ENCODE assay signal across 8 cellular contexts in the genomic region with DNA sequence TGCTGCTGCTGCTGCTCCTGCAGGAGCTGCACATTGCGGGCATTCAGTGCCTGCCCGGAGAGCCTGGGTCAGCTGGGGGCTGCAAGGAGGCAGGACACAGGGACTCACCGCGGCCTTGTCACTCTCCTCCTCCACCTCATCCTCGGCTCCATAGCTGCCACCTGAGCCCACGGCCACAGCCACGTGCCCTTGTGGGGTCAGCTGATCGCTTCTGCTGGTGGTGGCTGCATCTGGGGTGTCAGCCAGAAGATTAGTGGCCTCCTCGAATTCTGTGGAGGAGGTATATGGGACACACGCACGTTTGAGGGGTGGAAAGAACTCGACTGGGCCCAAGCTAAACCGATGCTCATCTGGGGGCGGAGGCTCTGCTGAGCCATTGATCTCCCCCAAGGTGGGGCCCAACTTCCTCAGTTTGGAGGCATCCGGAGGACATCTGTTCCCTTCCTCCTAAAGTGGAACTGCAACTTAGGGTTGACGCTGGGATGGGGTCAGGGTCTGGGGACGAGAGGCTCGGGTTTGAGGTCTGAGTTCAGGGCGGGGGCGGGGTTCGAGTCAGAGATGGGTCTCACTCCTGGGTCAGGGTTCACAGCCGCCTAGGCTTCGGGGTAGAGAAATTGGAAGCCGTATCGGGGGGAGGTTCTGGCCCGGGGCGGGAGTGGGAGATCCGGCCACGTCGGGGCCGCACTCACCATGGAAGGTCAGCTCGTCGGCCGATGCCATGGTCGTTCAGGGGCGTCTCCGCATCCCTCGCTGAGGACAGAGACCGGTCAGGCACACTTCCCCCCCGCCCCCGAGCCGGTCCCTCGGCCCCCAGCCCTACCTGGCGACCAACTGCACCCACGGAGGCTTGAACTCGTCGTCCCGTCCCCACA. TPM values are rescaled to one million over a fixed set of nuclear protein-coding genes. Genes with fewer than 3 reads are reported as not detected.
DNase-seq lines count a peak whose midpoint lies in the region; ATAC-seq, FAIRE-seq and TF ChIP-seq lines count a peak whose summit lies in the region.

No MANE protein-coding gene starts in this region.

- peak overlapping the region; percentile 88 to 99 for H3K9ac ChIP-seq in K562 (ENCODE audit: insufficient read depth in 1 of 2, low read depth in 2 of 2, low read length in 2 of 2)
- H3K9ac ChIP-seq in HepG2 (ENCODE audit: insufficient read depth, low read depth, low read length): peak overlapping the region; percentile 93

- no peaks in the 10 kb centered on the region for H3K9me1 ChIP-seq in K562 (ENCODE audit: control insufficient read depth, insufficient read depth, low read length)

- in situ Hi-C loops in K562 (cut with MboI) (no loop called here), HepG2 (cut with HindIII; ENCODE audit: extremely low pct_ligation_motif_present, low pct_unique_long_range_greater_than_20kb) (no loop called here)

- TF ChIP-seq POLR2A in K562 (conservative IDR thresholded peaks at IDR 0.05): no peak
- no peak for TF ChIP-seq POLR2A in HepG2 (IDR thresholded peaks at IDR 0.05; ENCODE audit: insufficient read depth in 1 of 2, low read depth in 2 of 2, low read length in 2 of 2)
- TF ChIP-seq POLR2A in thyroid gland (IDR thresholded peaks at IDR 0.05): no peak

- BruUV-seq in K562 (replicated peaks; lab: Mats Ljungman, UMichigan) (TSS peak; percentile 66), HepG2 (replicated peaks; lab: Mats Ljungman, UMichigan) (TSS peak; percentile 63)

- intact Hi-C loops in K562 (cut with micrococcal nuclease) (loop anchor here (5.0 kb wide), 1 partner anchor 56 kb away; a partner anchor contains a TSS), HepG2 (cut with micrococcal nuclease; ENCODE audit: unreplicated experiment) (loop anchor here (10.0 kb wide), 1 partner anchor 53 kb away; a partner anchor contains a TSS), thyroid gland (cut with DNase I) (loop anchor here (10.0 kb wide), 1 partner anchor 53 kb away; a partner anchor contains a TSS)

- H3K4me2 ChIP-seq in K562 (ENCODE audit: insufficient read depth, low read length): peak overlapping the region; percentile 97
- H3K4me2 ChIP-seq in HepG2 (ENCODE audit: low read depth, low read length): peak overlapping the region; percentile 77

- FAIRE-seq in K562 (lab: Jason Lieb, UNC): peak; percentile 71
- no peak for FAIRE-seq in HepG2 (lab: Jason Lieb, UNC)

- whole genome bisulfite sequencing in K562 (ENCODE audit: insufficient coverage, low coverage, missing lambda C conversion rate): 6% methylated on average over 33 of the region's 48 CpGs
- WGBS in HepG2 (ENCODE audit: low lambda C conversion rate): 0% methylated on average over 1 of the region's 48 CpGs
- WGBS in thyroid gland, 2 donors: 1 to 7% methylated on average over 24 of the region's 48 CpGs

- TF ChIP-seq CTCF in K562 (IDR thresholded peaks at IDR 0.05 in 2 of 3, conservative IDR thresholded peaks at IDR 0.05 in 1 of 3; ENCODE audit: insufficient read depth in 2 of 3, low read depth in 1 of 3, low read length in 3 of 3) (no peak), HepG2 (CRISPR knock-in tag; IDR thresholded peaks at IDR 0.05) (no peak), thyroid gland (IDR thresholded peaks at IDR 0.05) (no peak)

- H3K36me3 ChIP-seq in K562 (ENCODE audit: control insufficient read depth, insufficient read depth, low read length): peaks cover 50% of the 10 kb centered on the region
- peaks cover 11 to 17% of the 10 kb centered on the region in 2 experiments; a peak in 4 of 5 replicates for H3K36me3 ChIP-seq in HepG2 (replicated peaks in 1 of 2; ENCODE audit: control insufficient read depth in 1 of 2, insufficient read depth in 2 of 2, low read length in 2 of 2)
- H3K36me3 ChIP-seq in thyroid gland: peaks cover 15 to 17% of the 10 kb centered on the region in 2 donors

- H3K4me1 ChIP-seq in K562 (replicated peaks in 1 of 2; ENCODE audit: control insufficient read depth in 2 of 2, insufficient read depth in 2 of 2, low read length in 2 of 2): peaks cover 6 to 35% of the 10 kb centered on the region in 2 experiments; a peak in 4 of 5 replicates
- peaks cover 24% of the 10 kb centered on the region for H3K4me1 ChIP-seq in HepG2 (ENCODE audit: insufficient read depth, low read length)
- peaks cover 15 to 19% of the 10 kb centered on the region in 2 donors for H3K4me1 ChIP-seq in thyroid gland

- ATAC-seq in GM19372 (IDR thresholded peaks at IDR 0.05; ENCODE audit: low read depth, unreplicated experiment): peak; percentile 3
- peak; percentile 51 for ATAC-seq in K562
- ATAC-seq in HepG2: peak; percentile 50
- ATAC-seq in GM21390 (IDR thresholded peaks at IDR 0.05; ENCODE audit: unreplicated experiment): no peak

- H3K9me3 ChIP-seq in K562 (replicated peaks; ENCODE audit: control insufficient read depth, insufficient read depth, low read depth, low read length): no peaks in the 10 kb centered on the region
- H3K9me3 ChIP-seq in HepG2 (ENCODE audit: low read length): no peaks in the 10 kb centered on the region
- no peaks in the 10 kb centered on the region for H3K9me3 ChIP-seq in thyroid gland

- CTCF ChIA-PET in K562 (lab: Yijun Ruan, JAX; ENCODE audit: low intra/inter-chr PET ratio) (interaction anchor here (0.6 to 0.7 kb wide), 2 partner anchors 50 to 87 kb away, joined by 3 to 4 read pairs; no protein-coding TSS in a partner anchor), HepG2 (lab: Yijun Ruan, JAX; ENCODE audit: low intra/inter-chr PET ratio, low total read pairs) (no interaction called here)

- DNase-seq in Kasumi-1 (lab: John Stamatoyannopoulos, UW): peak; percentile 12 to 21
- peak in 3 of 4 experiments; percentile 32 to 74 (median 72) for DNase-seq in K562 (ENCODE audit: extremely low read depth in 1 of 4, low spot score in 3 of 4)
- DNase-seq in HepG2 (ENCODE audit: low spot score): no peak
- DNase-seq in thyroid gland: peak; percentile 10 to 19
- no peak for DNase-seq in SIG-M5 (lab: John Stamatoyannopoulos, UW)
- no peak for DNase-seq in NCI-H82 (lab: John Stamatoyannopoulos, UW)

- peak overlapping the region; percentile 93 for H3K4me3 ChIP-seq in K562
- H3K4me3 ChIP-seq in HepG2 (replicated peaks in 1 of 3; ENCODE audit: insufficient read depth in 1 of 3, low read depth in 2 of 3, low read length in 3 of 3): peak overlapping the region; percentile 90 to 99 (median 96)
- H3K4me3 ChIP-seq in thyroid gland (replicated peaks in 1 of 3): peak overlapping the region; percentile 63 to 94 (median 70)

- POLR2A ChIA-PET in K562 (lab: Yijun Ruan, JAX): interaction anchor here (0.6 to 0.9 kb wide), 4 partner anchors 9 to 55 kb away, joined by 3 to 7 read pairs (median 3); no protein-coding TSS in a partner anchor
- POLR2A ChIA-PET in HepG2 (lab: Yijun Ruan, JAX): interaction anchor here (0.6 to 1.3 kb wide), 3 partner anchors 9 to 59 kb away, joined by 3 read pairs; no protein-coding TSS in a partner anchor

- no peak for TF ChIP-seq EP300 in K562 (IDR thresholded peaks at IDR 0.05; ENCODE audit: low read length)
- TF ChIP-seq EP300 in HepG2 (IDR thresholded peaks at IDR 0.05; ENCODE audit: low read depth in 2 of 2, low read length in 2 of 2): no peak
- no peak for TF ChIP-seq EP300 in HepG2 (CRISPR knock-in tag; IDR thresholded peaks at IDR 0.05; ENCODE audit: borderline replicate concordance)

- H3K79me2 ChIP-seq in K562 (ENCODE audit: control insufficient read depth, insufficient read depth, low read length): peaks cover 39% of the 10 kb centered on the region
- H3K79me2 ChIP-seq in HepG2 (ENCODE audit: insufficient read depth, low read length): peaks cover 31% of the 10 kb centered on the region

- TF ChIP-seq RAD21 in K562 (CRISPR knock-in tag; conservative IDR thresholded peaks at IDR 0.05 in 1 of 2, IDR thresholded peaks at IDR 0.05 in 1 of 2) (no peak), HepG2 (CRISPR knock-in tag; IDR thresholded peaks at IDR 0.05) (no peak)

- no peaks in the 10 kb centered on the region for H3K27me3 ChIP-seq in K562 (ENCODE audit: control insufficient read depth in 2 of 2, insufficient read depth in 2 of 2, low read length in 2 of 2)
- no peaks in the 10 kb centered on the region; a peak in 1 of 5 replicates for H3K27me3 ChIP-seq in HepG2 (ENCODE audit: control insufficient read depth in 1 of 2, insufficient read depth in 2 of 2, low read length in 2 of 2)
- H3K27me3 ChIP-seq in thyroid gland: no peaks in the 10 kb centered on the region

- H2AFZ ChIP-seq in K562 (ENCODE audit: low read depth, low read length) (peak overlapping the region; percentile 83), HepG2 (ENCODE audit: low read length) (no peak overlapping the region)

- peaks cover 3% of the 10 kb centered on the region; the same call in 1 of the 2 replicates for H4K20me1 ChIP-seq in K562 (replicated peaks; ENCODE audit: control insufficient read depth, insufficient read depth, low read length)
- no peaks in the 10 kb centered on the region for H4K20me1 ChIP-seq in HepG2 (ENCODE audit: insufficient read depth, low read length)

- H3K27ac ChIP-seq in K562 (ENCODE audit: extremely low read depth, low read depth, low read length) (peak overlapping the region; percentile 78), HepG2 (ENCODE audit: extremely low read length, insufficient read depth, low read length) (peak overlapping the region; percentile 83), thyroid gland (peak overlapping the region; percentile 64 to 75 (median 74))

RNA-seq across cellular contexts. Expression of a gene that starts 0.5 kb away (rescaled TPM):
- total RNA-seq in K562 (2011; cell fraction: chromatin; rRNA removed; ENCODE audit: low replicate concordance): 41.8 and 150 TPM in 2 replicates
- total RNA-seq in K562 (2011; cell fraction: nucleolus; rRNA removed): 200 and 225 TPM in 2 replicates
- 96.4 and 107 TPM in 2 replicates for total RNA-seq in K562 (2011; cell fraction: nucleoplasm; rRNA removed)
- total RNA-seq in K562 (2014; rRNA removed) (65.2 and 80.4 TPM in 2 replicates), K562 (2014; rRNA removed; fragmentation: Illumina TruSeq; extraction: Trizol) (10.3 and 12.1 TPM in 2 replicates), K562 (2015; rRNA removed; fragmentation: Illumina TruSeq; extraction: Trizol) (31.6 and 32.5 TPM in 2 replicates), K562 (2021) (51.6 and 56.3 TPM in 2 replicates), HepG2 (2016; rRNA removed; fragmentation: Illumina TruSeq; extraction: Trizol) (22.7 and 37.3 TPM in 2 replicates), thyroid gland (100 to 1,000 TPM in 2 of 4 donors, 10 to 100 TPM in 2; 85.1 to 127 (median 104) TPM)
- polyA plus RNA-seq in K562 (2011; rRNA removed) (40.5 and 69.1 TPM in 2 replicates), K562 (2014; fragmentation: Illumina TruSeq; extraction: Trizol) (20.4 and 44.1 TPM in 2 replicates), K562 (2014; fragmentation: Nextera tagmentation; extraction: Ambion mirVana) (1 to 10 TPM; 1.3 to 2.2 TPM), K562 (2014; rRNA removed) (64.3 and 74.2 TPM in 2 replicates), HepG2 (2011; rRNA removed) (53.2 and 59.7 TPM in 2 replicates)
- polyA plus RNA-seq in K562 (2011; cell fraction: cytosol; rRNA removed): 114 and 210 TPM in 2 replicates
- 175 and 177 TPM in 2 replicates for polyA plus RNA-seq in K562 (2011; cell fraction: nucleus; rRNA removed)
- polyA plus RNA-seq in K562 (2012): 41.2 and 77.2 TPM in 2 replicates
- 15.6 and 19.6 TPM in 2 replicates for polyA minus RNA-seq in K562 (2011; rRNA and poly(A)+ RNA removed)
- 56.2 and 63.8 TPM in 2 replicates for polyA minus RNA-seq in K562 (2011; cell fraction: cytosol; rRNA and poly(A)+ RNA removed)
- polyA minus RNA-seq in K562 (2011; cell fraction: nucleus; rRNA and poly(A)+ RNA removed): 26.0 and 30.7 TPM in 2 replicates
- 17.0 and 24.9 TPM in 2 replicates for total RNA-seq in HepG2 (2016; cell fraction: cytosol; rRNA removed; fragmentation: Illumina TruSeq; extraction: Trizol; ENCODE audit: low read depth)
- total RNA-seq in HepG2 (2016; cell fraction: insoluble cytoplasmic fraction; rRNA removed; fragmentation: Illumina TruSeq; extraction: Trizol): 18.1 and 40.3 TPM in 2 replicates
- 33.8 and 40.6 TPM in 2 replicates for total RNA-seq in HepG2 (2016; cell fraction: membrane; rRNA removed; fragmentation: Illumina TruSeq; extraction: Trizol)
- 29.4 and 31.8 TPM in 2 replicates for total RNA-seq in HepG2 (2016; cell fraction: nucleus; rRNA removed; fragmentation: Illumina TruSeq; extraction: Trizol)
- polyA plus RNA-seq in HepG2 (2011; cell fraction: cytosol; rRNA removed): 46.3 and 77.8 TPM in 2 replicates
- 119 and 138 TPM in 2 replicates for polyA plus RNA-seq in HepG2 (2011; cell fraction: nucleus; rRNA removed)
- 23.3 and 34.0 TPM in 2 replicates for polyA plus RNA-seq in HepG2 (2012)
- polyA plus RNA-seq in HepG2 (2016; cell fraction: cytosol; fragmentation: Illumina TruSeq; extraction: Trizol; ENCODE audit: low read depth): 20.2 and 27.8 TPM in 2 replicates
- polyA plus RNA-seq in HepG2 (2016; cell fraction: insoluble cytoplasmic fraction; fragmentation: Illumina TruSeq; extraction: Trizol; ENCODE audit: low read depth): 19.3 and 20.0 TPM in 2 replicates
- polyA plus RNA-seq in HepG2 (2016; cell fraction: membrane; fragmentation: Illumina TruSeq; extraction: Trizol; ENCODE audit: low read depth): 25.6 and 30.0 TPM in 2 replicates
- polyA plus RNA-seq in HepG2 (2016; cell fraction: nucleus; fragmentation: Illumina TruSeq; extraction: Trizol; ENCODE audit: insufficient read depth, low read depth): 55.7 and 57.0 TPM in 2 replicates
- 50.6 and 120 TPM in 2 replicates for polyA minus RNA-seq in HepG2 (2011; rRNA and poly(A)+ RNA removed; ENCODE audit: low replicate concordance)
- 34.1 and 39.4 TPM in 2 replicates for polyA minus RNA-seq in HepG2 (2011; cell fraction: cytosol; rRNA and poly(A)+ RNA removed)
- 26.1 and 28.1 TPM in 2 replicates for polyA minus RNA-seq in HepG2 (2011; cell fraction: nucleus; rRNA and poly(A)+ RNA removed)

RNA-seq across cellular contexts. Expression of a gene that starts 0.7 kb away (rescaled TPM):
- total RNA-seq in K562 (2011; cell fraction: chromatin; rRNA removed; ENCODE audit: low replicate concordance): 9.9 and 25.8 TPM in 2 replicates
- 30.1 and 31.0 TPM in 2 replicates for total RNA-seq in K562 (2011; cell fraction: nucleolus; rRNA removed)
- 14.4 and 15.4 TPM in 2 replicates for total RNA-seq in K562 (2011; cell fraction: nucleoplasm; rRNA removed)
- 29.4 and 32.7 TPM in 2 replicates for total RNA-seq in K562 (2014; rRNA removed)
- total RNA-seq in K562 (2014; rRNA removed; fragmentation: Illumina TruSeq; extraction: Trizol): 18.5 and 19.9 TPM in 2 replicates
- total RNA-seq in K562 (2015; rRNA removed; fragmentation: Illumina TruSeq; extraction: Trizol): 20.2 and 20.7 TPM in 2 replicates
- total RNA-seq in K562 (2021): 23.8 and 24.7 TPM in 2 replicates
- polyA plus RNA-seq in K562 (2011; rRNA removed): 11.0 and 13.2 TPM in 2 replicates
- polyA plus RNA-seq in K562 (2011; cell fraction: cytosol; rRNA removed): 10.3 and 20.8 TPM in 2 replicates
- polyA plus RNA-seq in K562 (2011; cell fraction: nucleus; rRNA removed): 7.8 and 11.2 TPM in 2 replicates
- polyA plus RNA-seq in K562 (2012): 17.4 and 20.2 TPM in 2 replicates
- polyA plus RNA-seq in K562 (2014; fragmentation: Illumina TruSeq; extraction: Trizol): 13.8 and 13.9 TPM in 2 replicates
- polyA plus RNA-seq in K562 (2014; fragmentation: Nextera tagmentation; extraction: Ambion mirVana): 1 to 10 TPM; 2.4 to 3.2 TPM
- 16.3 and 17.5 TPM in 2 replicates for polyA plus RNA-seq in K562 (2014; rRNA removed)
- 2.6 and 2.9 TPM in 2 replicates for polyA minus RNA-seq in K562 (2011; rRNA and poly(A)+ RNA removed)
- 4.8 and 6.6 TPM in 2 replicates for polyA minus RNA-seq in K562 (2011; cell fraction: cytosol; rRNA and poly(A)+ RNA removed)
- polyA minus RNA-seq in K562 (2011; cell fraction: nucleus; rRNA and poly(A)+ RNA removed): 5.7 and 7.8 TPM in 2 replicates
- 25.6 and 33.8 TPM in 2 replicates for total RNA-seq in HepG2 (2016; rRNA removed; fragmentation: Illumina TruSeq; extraction: Trizol)
- total RNA-seq in HepG2 (2016; cell fraction: cytosol; rRNA removed; fragmentation: Illumina TruSeq; extraction: Trizol; ENCODE audit: low read depth): 5.7 and 6.8 TPM in 2 replicates
- total RNA-seq in HepG2 (2016; cell fraction: insoluble cytoplasmic fraction; rRNA removed; fragmentation: Illumina TruSeq; extraction: Trizol): 21.9 and 35.0 TPM in 2 replicates
- 17.3 and 19.4 TPM in 2 replicates for total RNA-seq in HepG2 (2016; cell fraction: membrane; rRNA removed; fragmentation: Illumina TruSeq; extraction: Trizol)
- total RNA-seq in HepG2 (2016; cell fraction: nucleus; rRNA removed; fragmentation: Illumina TruSeq; extraction: Trizol): 14.3 and 19.7 TPM in 2 replicates
- 7.0 and 7.1 TPM in 2 replicates for polyA plus RNA-seq in HepG2 (2011; rRNA removed)
- 6.4 and 7.7 TPM in 2 replicates for polyA plus RNA-seq in HepG2 (2011; cell fraction: cytosol; rRNA removed)
- 6.8 and 6.9 TPM in 2 replicates for polyA plus RNA-seq in HepG2 (2011; cell fraction: nucleus; rRNA removed)
- 11.2 and 12.5 TPM in 2 replicates for polyA plus RNA-seq in HepG2 (2012)
- polyA plus RNA-seq in HepG2 (2016; cell fraction: cytosol; fragmentation: Illumina TruSeq; extraction: Trizol; ENCODE audit: low read depth): 4.1 and 4.4 TPM in 2 replicates
- polyA plus RNA-seq in HepG2 (2016; cell fraction: insoluble cytoplasmic fraction; fragmentation: Illumina TruSeq; extraction: Trizol; ENCODE audit: low read depth): 17.0 and 19.4 TPM in 2 replicates
- 9.5 and 10.3 TPM in 2 replicates for polyA plus RNA-seq in HepG2 (2016; cell fraction: membrane; fragmentation: Illumina TruSeq; extraction: Trizol; ENCODE audit: low read depth)
- 18.8 and 25.6 TPM in 2 replicates for polyA plus RNA-seq in HepG2 (2016; cell fraction: nucleus; fragmentation: Illumina TruSeq; extraction: Trizol; ENCODE audit: insufficient read depth, low read depth)
- polyA minus RNA-seq in HepG2 (2011; rRNA and poly(A)+ RNA removed; ENCODE audit: low replicate concordance): 7.1 and 11.2 TPM in 2 replicates
- 7.9 and 8.4 TPM in 2 replicates for polyA minus RNA-seq in HepG2 (2011; cell fraction: cytosol; rRNA and poly(A)+ RNA removed)
- 5.7 and 5.8 TPM in 2 replicates for polyA minus RNA-seq in HepG2 (2011; cell fraction: nucleus; rRNA and poly(A)+ RNA removed)
- 10 to 100 TPM; 19.6 to 39.5 (median 33.4) TPM for total RNA-seq in thyroid gland

RNA-seq across cellular contexts. Expression of a gene that starts 32.9 kb away (rescaled TPM):
- total RNA-seq in K562 (2011; cell fraction: chromatin; rRNA removed; ENCODE audit: low replicate concordance): 239 and 474 TPM in 2 replicates
- total RNA-seq in K562 (2011; cell fraction: nucleolus; rRNA removed): 201 and 202 TPM in 2 replicates
- 194 and 219 TPM in 2 replicates for total RNA-seq in K562 (2011; cell fraction: nucleoplasm; rRNA removed)
- total RNA-seq in K562 (2014; rRNA removed) (125 and 134 TPM in 2 replicates), K562 (2014; rRNA removed; fragmentation: Illumina TruSeq; extraction: Trizol) (45.7 and 48.4 TPM in 2 replicates), K562 (2015; rRNA removed; fragmentation: Illumina TruSeq; extraction: Trizol) (52.1 and 54.1 TPM in 2 replicates), K562 (2021) (194 and 207 TPM in 2 replicates), HepG2 (2016; rRNA removed; fragmentation: Illumina TruSeq; extraction: Trizol) (45.9 and 61.5 TPM in 2 replicates), thyroid gland (100 to 1,000 TPM in 2 of 4 donors, 10 to 100 TPM in 2; 49.4 to 108 (median 89.0) TPM)
- polyA plus RNA-seq in K562 (2011; rRNA removed) (40.7 and 69.1 TPM in 2 replicates), K562 (2014; fragmentation: Illumina TruSeq; extraction: Trizol) (98.6 and 118 TPM in 2 replicates), K562 (2014; fragmentation: Nextera tagmentation; extraction: Ambion mirVana) (10 to 100 TPM; 19.3 to 24.8 TPM), K562 (2014; rRNA removed) (68.9 and 84.5 TPM in 2 replicates), HepG2 (2011; rRNA removed) (25.4 and 28.7 TPM in 2 replicates)
- polyA plus RNA-seq in K562 (2011; cell fraction: cytosol; rRNA removed): 50.9 and 53.3 TPM in 2 replicates
- polyA plus RNA-seq in K562 (2011; cell fraction: nucleus; rRNA removed): 84.2 and 133 TPM in 2 replicates
- polyA plus RNA-seq in K562 (2012): 118 and 172 TPM in 2 replicates
- 91.0 and 105 TPM in 2 replicates for polyA minus RNA-seq in K562 (2011; rRNA and poly(A)+ RNA removed)
- 157 and 194 TPM in 2 replicates for polyA minus RNA-seq in K562 (2011; cell fraction: cytosol; rRNA and poly(A)+ RNA removed)
- 68.0 and 102 TPM in 2 replicates for polyA minus RNA-seq in K562 (2011; cell fraction: nucleus; rRNA and poly(A)+ RNA removed)
- 13.7 and 14.9 TPM in 2 replicates for total RNA-seq in HepG2 (2016; cell fraction: cytosol; rRNA removed; fragmentation: Illumina TruSeq; extraction: Trizol; ENCODE audit: low read depth)
- total RNA-seq in HepG2 (2016; cell fraction: insoluble cytoplasmic fraction; rRNA removed; fragmentation: Illumina TruSeq; extraction: Trizol): 46.7 and 48.0 TPM in 2 replicates
- 29.6 and 31.5 TPM in 2 replicates for total RNA-seq in HepG2 (2016; cell fraction: membrane; rRNA removed; fragmentation: Illumina TruSeq; extraction: Trizol)
- total RNA-seq in HepG2 (2016; cell fraction: nucleus; rRNA removed; fragmentation: Illumina TruSeq; extraction: Trizol): 40.2 and 49.1 TPM in 2 replicates
- 17.4 and 25.0 TPM in 2 replicates for polyA plus RNA-seq in HepG2 (2011; cell fraction: cytosol; rRNA removed)
- polyA plus RNA-seq in HepG2 (2011; cell fraction: nucleus; rRNA removed): 76.1 and 88.8 TPM in 2 replicates
- 42.7 and 48.1 TPM in 2 replicates for polyA plus RNA-seq in HepG2 (2012)
- 7.8 and 9.0 TPM in 2 replicates for polyA plus RNA-seq in HepG2 (2016; cell fraction: cytosol; fragmentation: Illumina TruSeq; extraction: Trizol; ENCODE audit: low read depth)
- 65.5 and 92.2 TPM in 2 replicates for polyA plus RNA-seq in HepG2 (2016; cell fraction: insoluble cytoplasmic fraction; fragmentation: Illumina TruSeq; extraction: Trizol; ENCODE audit: low read depth)
- 20.1 and 25.6 TPM in 2 replicates for polyA plus RNA-seq in HepG2 (2016; cell fraction: membrane; fragmentation: Illumina TruSeq; extraction: Trizol; ENCODE audit: low read depth)
- polyA plus RNA-seq in HepG2 (2016; cell fraction: nucleus; fragmentation: Illumina TruSeq; extraction: Trizol; ENCODE audit: insufficient read depth, low read depth): 103 and 106 TPM in 2 replicates
- 91.5 and 97.2 TPM in 2 replicates for polyA minus RNA-seq in HepG2 (2011; rRNA and poly(A)+ RNA removed; ENCODE audit: low replicate concordance)
- polyA minus RNA-seq in HepG2 (2011; cell fraction: cytosol; rRNA and poly(A)+ RNA removed): 47.5 and 47.9 TPM in 2 replicates
- 41.6 and 43.3 TPM in 2 replicates for polyA minus RNA-seq in HepG2 (2011; cell fraction: nucleus; rRNA and poly(A)+ RNA removed)

RNA-seq across cellular contexts. Expression of a gene that starts 56.6 kb away (rescaled TPM):
- total RNA-seq in K562 (2011; cell fraction: chromatin; rRNA removed; ENCODE audit: low replicate concordance): 50.4 and 92.7 TPM in 2 replicates
- 57.5 and 60.4 TPM in 2 replicates for total RNA-seq in K562 (2011; cell fraction: nucleolus; rRNA removed)
- total RNA-seq in K562 (2011; cell fraction: nucleoplasm; rRNA removed): 52.4 and 52.6 TPM in 2 replicates
- total RNA-seq in K562 (2014; rRNA removed) (31.9 and 41.8 TPM in 2 replicates), K562 (2014; rRNA removed; fragmentation: Illumina TruSeq; extraction: Trizol) (14.1 and 18.6 TPM in 2 replicates), K562 (2015; rRNA removed; fragmentation: Illumina TruSeq; extraction: Trizol) (25.2 and 27.1 TPM in 2 replicates), K562 (2021) (86.0 and 86.3 TPM in 2 replicates), HepG2 (2016; rRNA removed; fragmentation: Illumina TruSeq; extraction: Trizol) (21.9 and 27.6 TPM in 2 replicates), thyroid gland (10 to 100 TPM; 12.2 to 14.8 (median 13.1) TPM)
- polyA plus RNA-seq in K562 (2011; rRNA removed) (29.7 and 54.8 TPM in 2 replicates), K562 (2014; fragmentation: Illumina TruSeq; extraction: Trizol) (59.8 and 73.9 TPM in 2 replicates), K562 (2014; fragmentation: Nextera tagmentation; extraction: Ambion mirVana) (under 1 TPM; 0.36 to 0.65 TPM), K562 (2014; rRNA removed) (49.1 and 56.5 TPM in 2 replicates), HepG2 (2011; rRNA removed) (53.0 and 55.8 TPM in 2 replicates)
- polyA plus RNA-seq in K562 (2011; cell fraction: cytosol; rRNA removed): 39.1 and 73.7 TPM in 2 replicates
- 61.7 and 77.2 TPM in 2 replicates for polyA plus RNA-seq in K562 (2011; cell fraction: nucleus; rRNA removed)
- 54.2 and 71.7 TPM in 2 replicates for polyA plus RNA-seq in K562 (2012)
- 20.6 and 23.7 TPM in 2 replicates for polyA minus RNA-seq in K562 (2011; rRNA and poly(A)+ RNA removed)
- polyA minus RNA-seq in K562 (2011; cell fraction: cytosol; rRNA and poly(A)+ RNA removed): 32.6 and 45.6 TPM in 2 replicates
- polyA minus RNA-seq in K562 (2011; cell fraction: nucleus; rRNA and poly(A)+ RNA removed): 13.1 and 18.4 TPM in 2 replicates
- total RNA-seq in HepG2 (2016; cell fraction: cytosol; rRNA removed; fragmentation: Illumina TruSeq; extraction: Trizol; ENCODE audit: low read depth): 8.8 and 9.4 TPM in 2 replicates
- total RNA-seq in HepG2 (2016; cell fraction: insoluble cytoplasmic fraction; rRNA removed; fragmentation: Illumina TruSeq; extraction: Trizol): 18.6 and 27.9 TPM in 2 replicates
- total RNA-seq in HepG2 (2016; cell fraction: membrane; rRNA removed; fragmentation: Illumina TruSeq; extraction: Trizol): 21.1 and 24.7 TPM in 2 replicates
- total RNA-seq in HepG2 (2016; cell fraction: nucleus; rRNA removed; fragmentation: Illumina TruSeq; extraction: Trizol): 16.8 and 18.1 TPM in 2 replicates
- 27.6 and 51.7 TPM in 2 replicates for polyA plus RNA-seq in HepG2 (2011; cell fraction: cytosol; rRNA removed)
- polyA plus RNA-seq in HepG2 (2011; cell fraction: nucleus; rRNA removed): 83.1 and 120 TPM in 2 replicates
- 33.4 and 44.2 TPM in 2 replicates for polyA plus RNA-seq in HepG2 (2012)
- 12.8 and 12.9 TPM in 2 replicates for polyA plus RNA-seq in HepG2 (2016; cell fraction: cytosol; fragmentation: Illumina TruSeq; extraction: Trizol; ENCODE audit: low read depth)
- 41.9 and 59.7 TPM in 2 replicates for polyA plus RNA-seq in HepG2 (2016; cell fraction: insoluble cytoplasmic fraction; fragmentation: Illumina TruSeq; extraction: Trizol; ENCODE audit: low read depth)
- 29.0 and 31.4 TPM in 2 replicates for polyA plus RNA-seq in HepG2 (2016; cell fraction: membrane; fragmentation: Illumina TruSeq; extraction: Trizol; ENCODE audit: low read depth)
- 54.5 and 65.3 TPM in 2 replicates for polyA plus RNA-seq in HepG2 (2016; cell fraction: nucleus; fragmentation: Illumina TruSeq; extraction: Trizol; ENCODE audit: insufficient read depth, low read depth)
- polyA minus RNA-seq in HepG2 (2011; rRNA and poly(A)+ RNA removed; ENCODE audit: low replicate concordance): 34.3 and 76.6 TPM in 2 replicates
- 18.8 and 19.0 TPM in 2 replicates for polyA minus RNA-seq in HepG2 (2011; cell fraction: cytosol; rRNA and poly(A)+ RNA removed)
- 16.2 and 20.0 TPM in 2 replicates for polyA minus RNA-seq in HepG2 (2011; cell fraction: nucleus; rRNA and poly(A)+ RNA removed)

Comparison
In these comparisons a context has a peak if more than half of its experiments do, and no peak if none do; other contexts are left out.
1. DNase-seq: peak in Kasumi-1 (2 of 2), K562 (3 of 4) and thyroid gland (2 of 2); none in HepG2 (single experiment), SIG-M5 (single experiment) and NCI-H82 (single experiment).
2. Peak in every context shown above with its lines, with median percentiles within 50 percentile points of each other: H3K27ac ChIP-seq and H3K4me3 ChIP-seq.